In the genomic region with DNA sequence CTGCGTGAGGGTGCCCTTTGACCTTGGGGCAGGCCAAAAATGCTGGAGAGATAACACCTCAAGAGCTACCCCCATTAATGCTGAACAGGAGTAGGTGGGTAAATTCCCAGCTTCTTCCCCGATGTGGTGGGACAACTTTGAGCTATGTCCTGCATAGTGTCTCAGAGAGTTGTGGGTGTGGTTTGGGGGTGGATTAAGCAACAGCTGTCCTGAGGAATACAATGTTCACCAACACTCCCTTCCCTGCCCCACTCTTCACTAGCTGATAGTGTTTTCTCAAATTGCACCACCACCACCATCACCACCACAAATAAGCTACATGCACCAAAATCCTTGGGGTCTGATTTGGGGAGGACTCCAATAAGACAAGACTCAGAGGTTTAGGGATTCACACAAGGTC, we compare ENCODE assay signal across 1 cellular context.
TF ChIP-seq lines count a peak whose summit lies in the region.

No MANE protein-coding gene starts in this region.

TF ChIP-seq in GM23338, 12 proteins besides CTCF, POLR2A, EP300 and RAD21 (continued from another document):
- TF ChIP-seq, protein P1, sequence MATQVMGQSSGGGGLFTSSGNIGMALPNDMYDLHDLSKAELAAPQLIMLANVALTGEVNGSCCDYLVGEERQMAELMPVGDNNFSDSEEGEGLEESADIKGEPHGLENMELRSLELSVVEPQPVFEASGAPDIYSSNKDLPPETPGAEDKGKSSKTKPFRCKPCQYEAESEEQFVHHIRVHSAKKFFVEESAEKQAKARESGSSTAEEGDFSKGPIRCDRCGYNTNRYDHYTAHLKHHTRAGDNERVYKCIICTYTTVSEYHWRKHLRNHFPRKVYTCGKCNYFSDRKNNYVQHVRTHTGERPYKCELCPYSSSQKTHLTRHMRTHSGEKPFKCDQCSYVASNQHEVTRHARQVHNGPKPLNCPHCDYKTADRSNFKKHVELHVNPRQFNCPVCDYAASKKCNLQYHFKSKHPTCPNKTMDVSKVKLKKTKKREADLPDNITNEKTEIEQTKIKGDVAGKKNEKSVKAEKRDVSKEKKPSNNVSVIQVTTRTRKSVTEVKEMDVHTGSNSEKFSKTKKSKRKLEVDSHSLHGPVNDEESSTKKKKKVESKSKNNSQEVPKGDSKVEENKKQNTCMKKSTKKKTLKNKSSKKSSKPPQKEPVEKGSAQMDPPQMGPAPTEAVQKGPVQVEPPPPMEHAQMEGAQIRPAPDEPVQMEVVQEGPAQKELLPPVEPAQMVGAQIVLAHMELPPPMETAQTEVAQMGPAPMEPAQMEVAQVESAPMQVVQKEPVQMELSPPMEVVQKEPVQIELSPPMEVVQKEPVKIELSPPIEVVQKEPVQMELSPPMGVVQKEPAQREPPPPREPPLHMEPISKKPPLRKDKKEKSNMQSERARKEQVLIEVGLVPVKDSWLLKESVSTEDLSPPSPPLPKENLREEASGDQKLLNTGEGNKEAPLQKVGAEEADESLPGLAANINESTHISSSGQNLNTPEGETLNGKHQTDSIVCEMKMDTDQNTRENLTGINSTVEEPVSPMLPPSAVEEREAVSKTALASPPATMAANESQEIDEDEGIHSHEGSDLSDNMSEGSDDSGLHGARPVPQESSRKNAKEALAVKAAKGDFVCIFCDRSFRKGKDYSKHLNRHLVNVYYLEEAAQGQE (IDR thresholded peaks at IDR 0.05; ENCODE audit: unreplicated experiment): no peak
- TF ChIP-seq NANOG (IDR thresholded peaks at IDR 0.05; ENCODE audit: borderline replicate concordance): no peak
